20 cellular contexts compared by ENCODE assay signal in the genomic region with DNA sequence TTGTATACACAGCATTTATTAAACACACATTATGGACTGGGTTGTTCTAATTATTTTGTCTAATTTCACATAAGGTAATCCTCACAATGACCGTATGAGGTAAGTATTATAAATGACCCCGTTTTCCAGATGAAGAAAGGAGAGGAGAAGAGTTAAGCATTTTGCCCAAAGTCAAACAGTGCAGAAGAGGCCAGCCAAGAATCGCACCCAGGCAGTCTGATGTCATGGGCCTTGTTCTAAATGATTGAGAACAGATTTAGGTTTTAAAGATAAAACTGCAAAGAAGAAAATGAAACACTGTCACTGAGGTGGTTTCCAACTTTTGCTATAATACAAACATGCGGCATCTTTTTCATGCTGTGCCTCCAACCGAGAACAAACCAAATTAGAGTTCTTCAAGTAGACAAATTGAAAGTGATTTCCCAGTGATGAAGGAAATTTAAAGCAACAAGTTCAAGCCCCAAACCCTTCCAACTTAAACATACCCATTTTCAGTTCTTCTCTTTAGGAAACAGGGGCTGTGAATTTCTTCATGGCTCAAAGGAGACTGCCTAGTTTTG.
"Had no signal": no experiment of that assay in that cellular context is flagged by ENCODE, and none has a peak within 500 bp of the region (broad histone marks: within the 10 kb centered on the region; RNA-seq: fewer than 3 reads in every experiment).

No MANE protein-coding gene starts in this region.

- H3K9me3 ChIP-seq: colonic mucosa, lower lobe of right lung, psoas muscle, tibial nerve, vagina had no signal

- H3K27ac ChIP-seq: colonic mucosa, foreskin keratinocyte, lower lobe of right lung, psoas muscle, tibial nerve, vagina, WERI-Rb-1 had no signal

- H3K36me3 ChIP-seq: colonic mucosa, lower lobe of right lung, tibial nerve, vagina, WERI-Rb-1 had no signal

- H3K4me1 ChIP-seq: colonic mucosa, lower lobe of right lung had no signal

- H3K27me3 ChIP-seq: colonic mucosa, foreskin keratinocyte, tibial nerve, vagina had no signal

- ATAC-seq: activated CD8-positive, alpha-beta memory T cell treated with anti-CD3 and anti-CD28 coated beads, Interleukin-2, amount 10 ng/mL, durations not matched to agents 7 days and 5 days; esophagus mucosa; foreskin keratinocyte; lower lobe of right lung; psoas muscle; stimulated activated effector memory CD8-positive, alpha-beta T cell treated with anti-CD3 and anti-CD28 coated beads, Interleukin-12 subunit alpha, Interleukin-12 subunit beta, amount 100 ng/mL, for 72 hours had no signal

- H3K4me3 ChIP-seq: colonic mucosa, lower lobe of right lung, psoas muscle, tibial nerve, vagina had no signal

- DNase-seq: activated CD4-positive, alpha-beta T cell treated with anti-CD3 and anti-CD28 coated beads, Interleukin-2, amount 50 U/mL, for 48 hours; activated CD8-positive, alpha-beta memory T cell treated with anti-CD3 and anti-CD28 coated beads, Interleukin-2, amount 10 ng/mL, durations not matched to agents 7 days and 5 days; activated effector memory CD4-positive, alpha-beta T cell treated with Interleukin-2 at 50 U/mL for 16 hours; activated naive CD4-positive, alpha-beta T cell treated with anti-CD3 and anti-CD28 coated beads, Interleukin-2, amount 50 U/mL, for 16 hours; activated T-cell treated with anti-CD3 and anti-CD28 coated beads, Interleukin-2, amount 50 U/mL, for 24 hours; caudate nucleus; colonic mucosa; foreskin keratinocyte; glutamatergic neuron; hypothalamus; lower lobe of right lung; midbrain; psoas muscle; stimulated activated CD4-positive, alpha-beta T cell treated with anti-CD3 and anti-CD28 coated beads, Interleukin-12 subunit alpha, Interleukin-12 subunit beta, amount 100 ng/mL, for 4 hours; stimulated activated CD4-positive, alpha-beta T cell treated with anti-CD3 and anti-CD28 coated beads, Interleukin-2, amount 100 ng/mL, for 24 hours; WERI-Rb-1 had no signal
